Comparison of ENCODE assay signal across 29 cellular contexts in genomic region chr11:38254849-38255248, GRCh38.
"Had no signal": no experiment of that assay in that cellular context is flagged by ENCODE, and none has a peak within 500 bp of the region (broad histone marks: within the 10 kb centered on the region; RNA-seq: fewer than 3 reads in every experiment).

No MANE protein-coding gene starts in this region.

- DNase-seq: naive thymus-derived CD4-positive, alpha-beta T cell; natural killer cell; nucleus accumbens; pancreas; retina; right lobe of liver; sigmoid colon; small intestine; stimulated activated CD4-positive, alpha-beta T cell treated with anti-CD3 and anti-CD28 coated beads, Interleukin-15, amount 100 ng/mL, for 24 hours; stimulated activated CD4-positive, alpha-beta T cell treated with anti-CD3 and anti-CD28 coated beads, Interleukin-4, amount 100 ng/mL, for 1 hour; stimulated activated CD4-positive, alpha-beta T cell treated with anti-CD3 and anti-CD28 coated beads, Interleukin-4, amount 100 ng/mL, for 4 hours; stimulated activated CD8-positive, alpha-beta memory T cell treated with anti-CD3 and anti-CD28 coated beads, Interleukin-4, amount 100 ng/mL, for 48 hours; stimulated activated naive CD4-positive, alpha-beta T cell; stimulated activated naive CD8-positive, alpha-beta T cell treated with anti-CD3 and anti-CD28 coated beads, Interleukin-15, amount 100 ng/mL, for 72 hours; stimulated activated naive CD8-positive, alpha-beta T cell treated with anti-CD3 and anti-CD28 coated beads, Interleukin-15, Interleukin-2, amounts not matched to agents 100 U/mL and 50 U/mL, for 24 hours; substantia nigra; testis; tibial artery; transverse colon; upper lobe of right lung; uterus had no signal

- H3K36me3 ChIP-seq: neutrophil, pancreas, prostate gland, right atrium auricular region, right lobe of liver, sigmoid colon, suprapubic skin, tibial artery, transverse colon, upper lobe of right lung, uterus had no signal

- H3K4me1 Mint-ChIP-seq: naive thymus-derived CD4-positive, alpha-beta T cell; natural killer cell; neural crest cell; stimulated activated memory B cell treated with anti-CD40 and anti-IgM and Interleukin-4, amounts not matched to agents 10 μg/mL and 1 μg/mL and 100 μg/mL, for 72 hours; stimulated activated naive CD8-positive, alpha-beta T cell treated with anti-CD3 and anti-CD28 coated beads, Interleukin-15, amount 100 ng/mL, for 72 hours had no signal

- H3K9me3 ChIP-seq: neutrophil, pancreas, prostate gland, right atrium auricular region, right lobe of liver, sigmoid colon, suprapubic skin, testis, tibial artery, transverse colon, upper lobe of right lung, uterus had no signal

- H3K27me3 ChIP-seq: neutrophil, pancreas, right atrium auricular region, right lobe of liver, sigmoid colon, suprapubic skin, testis, tibial artery, transverse colon, upper lobe of right lung, uterus had no signal

- H3K36me3 Mint-ChIP-seq: naive thymus-derived CD4-positive, alpha-beta T cell; natural killer cell; stimulated activated memory B cell treated with anti-CD40 and anti-IgM and Interleukin-4, amounts not matched to agents 10 μg/mL and 1 μg/mL and 100 μg/mL, for 72 hours; type B pancreatic cell had no signal

- H3K4me3 ChIP-seq: pancreas, prostate gland, right atrium auricular region, right lobe of liver, sigmoid colon, suprapubic skin, testis, tibial artery, transverse colon, upper lobe of right lung, uterus had no signal

- H3K4me3 Mint-ChIP-seq: naive thymus-derived CD4-positive, alpha-beta T cell; natural killer cell; nephron; neural crest cell; stimulated activated memory B cell treated with anti-CD40 and anti-IgM and Interleukin-4, amounts not matched to agents 10 μg/mL and 1 μg/mL and 100 μg/mL, for 72 hours; stimulated activated naive CD8-positive, alpha-beta T cell treated with anti-CD3 and anti-CD28 coated beads, Interleukin-15, amount 100 ng/mL, for 72 hours; type B pancreatic cell had no signal

- H3K27ac Mint-ChIP-seq: naive thymus-derived CD4-positive, alpha-beta T cell; natural killer cell; nephron; stimulated activated memory B cell treated with anti-CD40 and anti-IgM and Interleukin-4, amounts not matched to agents 10 μg/mL and 1 μg/mL and 100 μg/mL, for 72 hours; stimulated activated naive CD8-positive, alpha-beta T cell treated with anti-CD3 and anti-CD28 coated beads, Interleukin-15, amount 100 ng/mL, for 72 hours; type B pancreatic cell had no signal

- H3K27me3 Mint-ChIP-seq: naive thymus-derived CD4-positive, alpha-beta T cell; stimulated activated memory B cell treated with anti-CD40 and anti-IgM and Interleukin-4, amounts not matched to agents 10 μg/mL and 1 μg/mL and 100 μg/mL, for 72 hours; stimulated activated naive CD8-positive, alpha-beta T cell treated with anti-CD3 and anti-CD28 coated beads, Interleukin-15, amount 100 ng/mL, for 72 hours; type B pancreatic cell had no signal

- H3K4me1 ChIP-seq: pancreas, prostate gland, right atrium auricular region, right lobe of liver, sigmoid colon, suprapubic skin, testis, tibial artery, transverse colon, upper lobe of right lung, uterus had no signal

- H3K27ac ChIP-seq: neutrophil, pancreas, prostate gland, right atrium auricular region, right lobe of liver, sigmoid colon, suprapubic skin, testis, tibial artery, transverse colon, upper lobe of right lung, uterus had no signal

- H3K9me3 Mint-ChIP-seq: nephron, type B pancreatic cell had no signal
